8 cellular contexts compared by ENCODE assay signal in genomic region chr11:117816151-117816741, GRCh38. TPM values are rescaled to one million over a fixed set of nuclear protein-coding genes. Genes with fewer than 3 reads are reported as not detected.
A peak's percentile ranks its signal among the peaks of the same experiment; 100 is the strongest.
DNase-seq lines count a peak whose midpoint lies in the region; ATAC-seq, FAIRE-seq and TF ChIP-seq lines count a peak whose summit lies in the region.

No MANE protein-coding gene starts in this region.

- H3K4me1 ChIP-seq in IMR-90 (ENCODE audit: control insufficient read depth, insufficient read depth, low read length) = peaks cover 2% of the 10 kb centered on the region; the same call in 1 of the 2 replicates
- peaks cover 0 to 23% of the 10 kb centered on the region in 2 experiments; a peak in 3 of 5 replicates for H3K4me1 ChIP-seq in K562 (replicated peaks in 1 of 2; ENCODE audit: control insufficient read depth in 2 of 2, insufficient read depth in 2 of 2, low read length in 2 of 2)
- peaks cover 52% of the 10 kb centered on the region for H3K4me1 ChIP-seq in mucosa of descending colon (ENCODE audit: low read depth)

- H3K9me1 ChIP-seq in IMR-90 (ENCODE audit: insufficient read depth, low read length) = no peaks in the 10 kb centered on the region
- H3K9me1 ChIP-seq in K562 (ENCODE audit: control insufficient read depth, insufficient read depth, low read length) = peaks cover 2% of the 10 kb centered on the region

- H3K4me2 ChIP-seq in IMR-90 (ENCODE audit: low read depth, low read length) = no peak overlapping the region
- no peak overlapping the region for H3K4me2 ChIP-seq in K562 (ENCODE audit: insufficient read depth, low read length)

- no peak for TF ChIP-seq EP300 in K562 (IDR thresholded peaks at IDR 0.05; ENCODE audit: low read length)

- no peak overlapping the region for H4K91ac ChIP-seq in IMR-90 (ENCODE audit: insufficient read depth, low read depth, low read length)

- peak; percentile 18 for DNase-seq in CD1c-positive myeloid dendritic cell (ENCODE audit: extremely low spot score)
- DNase-seq in IMR-90 = peak; percentile 30
- peak in 2 of 4 experiments; percentile 11 to 23 for DNase-seq in K562 (ENCODE audit: extremely low read depth in 1 of 4, low spot score in 3 of 4)
- DNase-seq in mucosa of descending colon = peak in 2 of 3 donors; percentile 47 to 62
- DNase-seq in midbrain (lab: John Stamatoyannopoulos, UW) = no peak
- no peak for DNase-seq in activated CD4-positive, alpha-beta T cell treated with anti-CD3 and anti-CD28 coated beads for 48 hours

- peak overlapping the region in 1 of 2 experiments; percentile 94; a peak in 3 of 4 replicates for H4K8ac ChIP-seq in IMR-90 (ENCODE audit: low read depth in 2 of 2, low read length in 2 of 2)

- no peaks in the 10 kb centered on the region for H3K79me1 ChIP-seq in IMR-90 (ENCODE audit: low read depth in 1 of 2, low read length in 2 of 2)

- ATAC-seq in IMR-90 (ENCODE audit: low read depth) (peak; percentile 39), K562 (peak; percentile 31; the same call in 2 of the 3 replicates), mucosa of descending colon (no peak), GM19467 (IDR thresholded peaks at IDR 0.05; ENCODE audit: unreplicated experiment) (no peak), HG02840 (IDR thresholded peaks at IDR 0.05; ENCODE audit: low FRiP score, unreplicated experiment) (no peak)

- H2BK5ac ChIP-seq in IMR-90 (ENCODE audit: low read depth, low read length, poor library complexity, severe bottlenecking) = no peak overlapping the region

- H3K9ac ChIP-seq in IMR-90 (ENCODE audit: low read depth, low read length) = no peak overlapping the region
- H3K9ac ChIP-seq in K562 (ENCODE audit: insufficient read depth in 1 of 2, low read depth in 2 of 2, low read length in 2 of 2) = peak overlapping the region in 1 of 2 experiments; percentile 50; a peak in 2 of 4 replicates

- POLR2A ChIA-PET in IMR-90 (lab: Charles Lee; ENCODE audit: unreplicated experiment) (no interaction called here), K562 (lab: Yijun Ruan, JAX) (interaction anchor here (0.6 to 1.7 kb wide), 4 partner anchors 91 to 289 kb away, joined by 3 to 4 read pairs (median 4); no protein-coding TSS in a partner anchor)

- no peaks in the 10 kb centered on the region for H3K36me3 ChIP-seq in IMR-90 (ENCODE audit: control insufficient read depth, insufficient read depth, low read length)
- H3K36me3 ChIP-seq in K562 (ENCODE audit: control insufficient read depth, insufficient read depth, low read length) = no peaks in the 10 kb centered on the region
- H3K36me3 ChIP-seq in mucosa of descending colon (ENCODE audit: low read depth) = no peaks in the 10 kb centered on the region

- H3K56ac ChIP-seq in IMR-90 (ENCODE audit: extremely low read depth, insufficient read depth, low read length) = no peak overlapping the region

- no peak overlapping the region for H3K18ac ChIP-seq in IMR-90 (ENCODE audit: low read depth, low read length)

- in situ Hi-C loops in IMR-90 (cut with MboI; ENCODE audit: low sequenced_read_pairs) (no loop called here), K562 (cut with MboI) (no loop called here)

- peak overlapping the region; percentile 79 for H2AFZ ChIP-seq in IMR-90 (replicated peaks; ENCODE audit: low read length, poor library complexity)
- no peak overlapping the region for H2AFZ ChIP-seq in K562 (ENCODE audit: low read depth, low read length)

- H2AK9ac ChIP-seq in IMR-90 (replicated peaks; ENCODE audit: low read depth, low read length, poor library complexity) = peak overlapping the region; percentile 81

- no peak for TF ChIP-seq RAD21 in IMR-90 (IDR thresholded peaks at IDR 0.05; ENCODE audit: low read length)
- TF ChIP-seq RAD21 in K562 (CRISPR knock-in tag; conservative IDR thresholded peaks at IDR 0.05 in 1 of 2, IDR thresholded peaks at IDR 0.05 in 1 of 2) = no peak

- TF ChIP-seq POLR2A in IMR-90 (IDR thresholded peaks at IDR 0.05; ENCODE audit: low read depth, low read length) = no peak
- TF ChIP-seq POLR2A in K562 (conservative IDR thresholded peaks at IDR 0.05) = no peak

- CTCF ChIA-PET in IMR-90 (lab: Yijun Ruan, JAX) (interaction anchor here (1.0 to 2.6 kb wide), 5 partner anchors 9 to 390 kb away, joined by 4 to 17 read pairs (median 6); no protein-coding TSS in a partner anchor), K562 (lab: Yijun Ruan, JAX; ENCODE audit: low intra/inter-chr PET ratio) (no interaction called here)

- no peak overlapping the region for H2AK5ac ChIP-seq in IMR-90 (ENCODE audit: low read depth, low read length)

- no peak for FAIRE-seq in K562 (lab: Jason Lieb, UNC)

- H2BK120ac ChIP-seq in IMR-90 (ENCODE audit: low read depth, low read length) = no peak overlapping the region

- H3K27ac ChIP-seq in IMR-90 (ENCODE audit: insufficient read depth, low read length) (no peak overlapping the region), K562 (ENCODE audit: extremely low read depth, low read depth, low read length) (no peak overlapping the region)

- no peak overlapping the region for H3K4ac ChIP-seq in IMR-90 (ENCODE audit: low read depth, low read length)

- no peak overlapping the region for H2BK20ac ChIP-seq in IMR-90 (ENCODE audit: low read depth, low read length)

- no peaks in the 10 kb centered on the region for H4K20me1 ChIP-seq in IMR-90 (ENCODE audit: insufficient read depth, low read length)
- H4K20me1 ChIP-seq in K562 (replicated peaks; ENCODE audit: control insufficient read depth, insufficient read depth, low read length) = no peaks in the 10 kb centered on the region; the same call in 1 of the 2 replicates

- no peak overlapping the region for H2BK15ac ChIP-seq in IMR-90 (ENCODE audit: low read depth, low read length)

- no peak overlapping the region for H3K4me3 ChIP-seq in IMR-90 (ENCODE audit: insufficient read depth, low read depth, low read length)
- H3K4me3 ChIP-seq in K562 = no peak overlapping the region
- H3K4me3 ChIP-seq in mucosa of descending colon = no peak overlapping the region

- TF ChIP-seq CTCF in IMR-90 (conservative IDR thresholded peaks at IDR 0.05; ENCODE audit: low read depth, low read length) (no peak), K562 (IDR thresholded peaks at IDR 0.05 in 2 of 3, conservative IDR thresholded peaks at IDR 0.05 in 1 of 3; ENCODE audit: insufficient read depth in 2 of 3, low read depth in 1 of 3, low read length in 3 of 3) (no peak), mucosa of descending colon (IDR thresholded peaks at IDR 0.05) (no peak)

- BruUV-seq in IMR-90 (replicated peaks; lab: Mats Ljungman, UMichigan) (no TSS peak), K562 (replicated peaks; lab: Mats Ljungman, UMichigan) (no TSS peak)

- H3K27me3 ChIP-seq in IMR-90 (ENCODE audit: control insufficient read depth, insufficient read depth, low read length) = no peaks in the 10 kb centered on the region
- peaks cover 0 to under 1% of the 10 kb centered on the region in 2 experiments; a peak in 1 of 5 replicates for H3K27me3 ChIP-seq in K562 (ENCODE audit: control insufficient read depth in 2 of 2, insufficient read depth in 2 of 2, low read length in 2 of 2)

- no peak overlapping the region for H3K23ac ChIP-seq in IMR-90 (ENCODE audit: low read depth, low read length)

- dilution Hi-C loops in IMR-90 (cut with HindIII; ENCODE audit: low sequenced_read_pairs, unreplicated experiment) = no loop called here

- intact Hi-C loops in IMR-90 (cut with micrococcal nuclease) (no loop called here), K562 (cut with micrococcal nuclease) (loop anchor here (5.0 kb wide), 1 partner anchor 91 kb away; no protein-coding TSS in a partner anchor), mucosa of descending colon (cut with DNase I, micrococcal nuclease) (loop anchor here (5.0 kb wide), 2 partner anchors 389 to 394 kb away; no protein-coding TSS in a partner anchor)

- WGBS in IMR-90 (ENCODE audit: extremely low coverage in 2 of 2, insufficient read length in 1 of 2), 2 experiments = 17% methylated on average over 3 of the region's 20 CpGs; no CpG with 5 or more reads in 1 of the 2 experiments
- 39% methylated on average over 19 of the region's 20 CpGs for WGBS in K562 (ENCODE audit: insufficient coverage, low coverage, missing lambda C conversion rate)

- no peak overlapping the region for H4K5ac ChIP-seq in IMR-90 (ENCODE audit: low read depth, low read length)

- H3K9me3 ChIP-seq in IMR-90 (ENCODE audit: control insufficient read depth, insufficient read depth, low read length) (no peaks in the 10 kb centered on the region), K562 (replicated peaks; ENCODE audit: control insufficient read depth, insufficient read depth, low read depth, low read length) (no peaks in the 10 kb centered on the region), mucosa of descending colon (no peaks in the 10 kb centered on the region)

- no peak overlapping the region for H3K14ac ChIP-seq in IMR-90 (replicated peaks; ENCODE audit: low read depth, low read length)

- H3K79me2 ChIP-seq in K562 (ENCODE audit: control insufficient read depth, insufficient read depth, low read length) = no peaks in the 10 kb centered on the region

RNA-seq across cellular contexts. Expression of gene FXYD2, which starts 8.3 kb away (rescaled TPM):
- total RNA-seq in IMR-90 (2012; rRNA removed) (not detected in 2 replicates), K562 (2014; rRNA removed) (not detected in 2 replicates), K562 (2014; rRNA removed; fragmentation: Illumina TruSeq; extraction: Trizol) (not detected in 2 replicates), K562 (2015; rRNA removed; fragmentation: Illumina TruSeq; extraction: Trizol) (not detected in 2 replicates), K562 (2021) (0.29 TPM in 1 of 2 replicates, not detected in the other), mucosa of descending colon (1 to 10 TPM; 1.2 to 9.1 (median 1.5) TPM)
- polyA plus RNA-seq in IMR-90 (2012; rRNA removed) (0.09 TPM in 1 of 2 replicates, not detected in the other), K562 (2011; rRNA removed) (not detected in 2 replicates), K562 (2014; fragmentation: Illumina TruSeq; extraction: Trizol) (not detected in 2 replicates), K562 (2014; fragmentation: Nextera tagmentation; extraction: Ambion mirVana) (not detected), K562 (2014; rRNA removed) (not detected in 2 replicates)
- not detected in 2 replicates for polyA plus RNA-seq in IMR-90 (2012; cell fraction: cytosol; rRNA removed)
- 0.04 and 0.07 TPM in 2 replicates for polyA plus RNA-seq in IMR-90 (2012; cell fraction: nucleus; rRNA removed; ENCODE audit: low replicate concordance)
- total RNA-seq in K562 (2011; cell fraction: chromatin; rRNA removed; ENCODE audit: low replicate concordance) = not detected in 2 replicates
- total RNA-seq in K562 (2011; cell fraction: nucleolus; rRNA removed) = not detected in 2 replicates
- total RNA-seq in K562 (2011; cell fraction: nucleoplasm; rRNA removed) = not detected in 2 replicates
- polyA plus RNA-seq in K562 (2011; cell fraction: cytosol; rRNA removed) = not detected in 2 replicates
- not detected in 2 replicates for polyA plus RNA-seq in K562 (2011; cell fraction: nucleus; rRNA removed)
- not detected in 2 replicates for polyA plus RNA-seq in K562 (2012)
- not detected in 2 replicates for polyA minus RNA-seq in K562 (2011; rRNA and poly(A)+ RNA removed)
- not detected in 2 replicates for polyA minus RNA-seq in K562 (2011; cell fraction: cytosol; rRNA and poly(A)+ RNA removed)
- polyA minus RNA-seq in K562 (2011; cell fraction: nucleus; rRNA and poly(A)+ RNA removed) = not detected in 2 replicates

RNA-seq across cellular contexts. Expression of gene DSCAML1, which starts 19.2 kb away (rescaled TPM):
- total RNA-seq in IMR-90 (2012; rRNA removed) = not detected in 2 replicates
- not detected in 2 replicates for polyA plus RNA-seq in IMR-90 (2012; rRNA removed)
- not detected in 2 replicates for polyA plus RNA-seq in IMR-90 (2012; cell fraction: cytosol; rRNA removed)
- not detected in 2 replicates for polyA plus RNA-seq in IMR-90 (2012; cell fraction: nucleus; rRNA removed; ENCODE audit: low replicate concordance)
- not detected in 2 replicates for total RNA-seq in K562 (2011; cell fraction: chromatin; rRNA removed; ENCODE audit: low replicate concordance)
- total RNA-seq in K562 (2011; cell fraction: nucleolus; rRNA removed) = not detected in 2 replicates
- total RNA-seq in K562 (2011; cell fraction: nucleoplasm; rRNA removed) = not detected in 2 replicates
- not detected in 2 replicates for total RNA-seq in K562 (2014; rRNA removed)
- total RNA-seq in K562 (2014; rRNA removed; fragmentation: Illumina TruSeq; extraction: Trizol) = not detected in 2 replicates
- total RNA-seq in K562 (2015; rRNA removed; fragmentation: Illumina TruSeq; extraction: Trizol) = not detected in 2 replicates
- not detected in 2 replicates for total RNA-seq in K562 (2021)
- not detected in 2 replicates for polyA plus RNA-seq in K562 (2011; rRNA removed)
- not detected in 2 replicates for polyA plus RNA-seq in K562 (2011; cell fraction: cytosol; rRNA removed)
- polyA plus RNA-seq in K562 (2011; cell fraction: nucleus; rRNA removed) = not detected in 2 replicates
- polyA plus RNA-seq in K562 (2012) = not detected in 2 replicates
- not detected in 2 replicates for polyA plus RNA-seq in K562 (2014; fragmentation: Illumina TruSeq; extraction: Trizol)
- polyA plus RNA-seq in K562 (2014; fragmentation: Nextera tagmentation; extraction: Ambion mirVana) = not detected
- not detected in 2 replicates for polyA plus RNA-seq in K562 (2014; rRNA removed)
- polyA minus RNA-seq in K562 (2011; rRNA and poly(A)+ RNA removed) = not detected in 2 replicates
- not detected in 2 replicates for polyA minus RNA-seq in K562 (2011; cell fraction: cytosol; rRNA and poly(A)+ RNA removed)
- not detected in 2 replicates for polyA minus RNA-seq in K562 (2011; cell fraction: nucleus; rRNA and poly(A)+ RNA removed)
- 1 to 10 TPM; 5.0 to 5.5 (median 5.3) TPM for total RNA-seq in mucosa of descending colon

Comparison
In these comparisons a context has a peak if more than half of its experiments do, and no peak if none do; other contexts are left out.
1. DNase-seq: peak in CD1c-positive myeloid dendritic cell (single experiment), IMR-90 (single experiment) and mucosa of descending colon (2 of 3); none in midbrain (single experiment) and activated CD4-positive, alpha-beta T cell treated with anti-CD3 and anti-CD28 coated beads for 48 hours (single experiment).
2. ATAC-seq: peak in IMR-90 (single experiment) and K562 (single experiment); none in mucosa of descending colon (single experiment), GM19467 (single experiment) and HG02840 (single experiment).